ENCODE assay signal across 8 cellular contexts in the genomic region with DNA sequence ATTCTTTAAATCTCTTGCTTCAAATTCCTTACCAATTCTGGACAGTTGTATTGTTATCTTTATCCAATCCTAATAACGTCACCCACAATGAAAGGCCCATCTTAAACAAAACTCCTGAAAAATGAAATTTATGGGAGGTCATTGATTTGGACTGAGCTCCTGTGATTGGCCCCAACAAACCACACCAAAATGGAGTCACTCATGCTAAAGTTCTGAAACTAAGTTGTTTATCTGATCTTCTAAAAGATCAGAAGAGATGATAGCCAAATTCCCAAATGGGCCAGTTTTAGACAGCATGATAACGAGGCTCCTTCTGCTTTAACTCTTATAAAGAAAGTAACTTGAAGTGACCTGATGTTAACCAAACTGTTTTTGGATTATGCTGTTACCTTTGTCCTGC.
"Had no signal": no experiment of that assay in that cellular context is flagged by ENCODE, and none has a peak within 500 bp of the region (broad histone marks: within the 10 kb centered on the region; RNA-seq: fewer than 3 reads in every experiment).

No MANE protein-coding gene starts in this region.

- FAIRE-seq: G401.6, GM12878, GM12891, GM12892, GM18507, GM19239 had no signal

- ATAC-seq: GM12878 had no signal

- DNase-seq: GDM1, GF-D8 had no signal

- H3K4me3 ChIP-seq: GM12878 had no signal
